8 cellular contexts compared by ENCODE assay signal in the genomic region with DNA sequence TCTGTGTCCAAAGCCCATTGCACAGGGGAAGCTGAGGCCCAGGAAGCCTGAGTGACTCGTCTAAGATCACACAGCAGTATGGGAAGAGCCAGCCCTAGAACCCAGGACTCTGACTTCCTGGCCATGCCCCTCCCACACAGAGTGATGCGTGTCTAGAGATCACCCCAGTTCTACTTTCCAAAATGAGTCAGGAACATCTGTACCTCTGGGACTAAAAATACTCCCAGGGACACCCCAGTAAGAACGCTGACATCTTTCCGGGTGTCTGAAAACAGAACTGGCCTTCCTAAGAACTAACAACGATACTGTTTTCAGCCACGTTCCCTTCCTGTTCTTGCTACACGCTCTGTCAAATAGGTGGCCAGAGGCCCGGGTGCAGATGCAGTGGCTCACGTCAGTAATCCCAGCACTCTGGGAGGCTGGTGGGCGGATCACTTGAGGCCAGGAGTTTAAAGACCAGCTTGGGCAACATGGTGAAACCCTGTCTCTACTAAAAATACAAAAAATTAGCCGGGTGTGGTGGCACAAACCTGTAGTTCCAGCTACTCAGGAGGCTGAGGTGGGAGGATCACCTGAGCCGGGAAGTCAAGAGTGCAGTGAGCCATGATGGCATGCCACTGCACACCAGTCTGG. TPM values are rescaled to one million over a fixed set of nuclear protein-coding genes. Genes with fewer than 3 reads are reported as not detected.
DNase-seq lines count a peak whose midpoint lies in the region; ATAC-seq and TF ChIP-seq lines count a peak whose summit lies in the region.

No MANE protein-coding gene starts in this region.

- no peaks in the 10 kb centered on the region for H3K36me3 ChIP-seq in H7 (replicated peaks; ENCODE audit: control insufficient read depth, insufficient read depth, low read length)

- peak overlapping the region; percentile 78 for H3K27ac Mint-ChIP-seq in activated CD4-positive, alpha-beta T cell treated with anti-CD3 and anti-CD28 coated beads for 36 hours
- peak overlapping the region; percentile 82 for H3K27ac Mint-ChIP-seq in WTC11
- peak overlapping the region; percentile 86 for H3K27ac Mint-ChIP-seq in nephron progenitor cell

- peak; percentile 96 for ATAC-seq in activated CD4-positive, alpha-beta T cell treated with anti-CD3 and anti-CD28 coated beads for 36 hours
- peak; percentile 65 for ATAC-seq in HG02981 (IDR thresholded peaks at IDR 0.05; ENCODE audit: unreplicated experiment)
- no peak for ATAC-seq in WTC11
- ATAC-seq in SK-N-SH treated with all-trans-retinoic acid at 6 μM for 48 hours, result no peak

- DNase-seq in activated CD4-positive, alpha-beta T cell treated with anti-CD3 and anti-CD28 coated beads for 36 hours, result peak; percentile 79
- no peak for DNase-seq in activated CD4-positive, alpha-beta T cell treated with anti-CD3 and anti-CD28 coated beads, Interleukin-2, amount 50 U/mL, for 4 hours
- no peak for DNase-seq in WTC11 (ENCODE audit: low spot score)
- no peak for DNase-seq in nephron progenitor cell
- DNase-seq in NCI-H526 (lab: John Stamatoyannopoulos, UW), result no peak
- no peak for DNase-seq in H7

- no peaks in the 10 kb centered on the region for H3K27me3 ChIP-seq in H7 (ENCODE audit: control insufficient read depth, insufficient read depth, low read length)

- CTCF ChIA-PET in activated CD4-positive, alpha-beta T cell treated with anti-CD3 and anti-CD28 coated beads for 36 hours (lab: Charles Lee), result no interaction called here
- CTCF ChIA-PET in WTC11 (lab: Charles Lee), result no interaction called here

- peaks cover 18% of the 10 kb centered on the region for H3K4me1 Mint-ChIP-seq in activated CD4-positive, alpha-beta T cell treated with anti-CD3 and anti-CD28 coated beads for 36 hours
- H3K4me1 Mint-ChIP-seq in WTC11 (peaks cover 16% of the 10 kb centered on the region), nephron progenitor cell (peaks cover 18% of the 10 kb centered on the region)

- H3K27me3 Mint-ChIP-seq in activated CD4-positive, alpha-beta T cell treated with anti-CD3 and anti-CD28 coated beads for 36 hours, result peaks cover 7% of the 10 kb centered on the region
- H3K27me3 Mint-ChIP-seq in WTC11 (ENCODE audit: low read depth), result no peaks in the 10 kb centered on the region
- H3K27me3 Mint-ChIP-seq in nephron progenitor cell (ENCODE audit: low read depth, poor library complexity), result peaks cover 10% of the 10 kb centered on the region

- H3K4me3 Mint-ChIP-seq in activated CD4-positive, alpha-beta T cell treated with anti-CD3 and anti-CD28 coated beads for 36 hours, result no peak overlapping the region
- no peak overlapping the region for H3K4me3 Mint-ChIP-seq in WTC11
- no peak overlapping the region for H3K4me3 Mint-ChIP-seq in nephron progenitor cell

- H3K36me3 Mint-ChIP-seq in activated CD4-positive, alpha-beta T cell treated with anti-CD3 and anti-CD28 coated beads for 36 hours (ENCODE audit: low read depth), result peaks cover 2% of the 10 kb centered on the region
- H3K36me3 Mint-ChIP-seq in WTC11 (peaks cover 6% of the 10 kb centered on the region), nephron progenitor cell (ENCODE audit: low read depth) (peaks cover 4% of the 10 kb centered on the region)

- TF ChIP-seq CTCF in WTC11 (IDR thresholded peaks at IDR 0.05), result no peak
- TF ChIP-seq CTCF in nephron progenitor cell (IDR thresholded peaks at IDR 0.05), result no peak

- no peak overlapping the region for H3K4me3 ChIP-seq in H7 (ENCODE audit: insufficient read depth, low read depth, low read length)

- intact Hi-C loops in activated CD4-positive, alpha-beta T cell treated with anti-CD3 and anti-CD28 coated beads for 36 hours (cut with DNase I, micrococcal nuclease), result no loop called here

- H3K9me3 Mint-ChIP-seq in activated CD4-positive, alpha-beta T cell treated with anti-CD3 and anti-CD28 coated beads for 36 hours (ENCODE audit: low read depth), result peaks cover 7% of the 10 kb centered on the region
- H3K9me3 Mint-ChIP-seq in WTC11 (peaks cover 16% of the 10 kb centered on the region), nephron progenitor cell (peaks cover 17% of the 10 kb centered on the region)

- POLR2A ChIA-PET in activated CD4-positive, alpha-beta T cell treated with anti-CD3 and anti-CD28 coated beads for 36 hours (lab: Charles Lee), result no interaction called here
- POLR2A ChIA-PET in WTC11 (lab: Charles Lee), result no interaction called here

TF ChIP-seq in WTC11, 78 proteins besides CTCF, POLR2A, EP300 and RAD21 (continues in another document):
- TF ChIP-seq ZNF219 (CRISPR knock-in tag; IDR thresholded peaks at IDR 0.05; ENCODE audit: borderline replicate concordance) (no peak), NFYB (CRISPR knock-in tag; conservative IDR thresholded peaks at IDR 0.05; ENCODE audit: low read depth) (no peak), SOX15 (CRISPR knock-in tag; IDR thresholded peaks at IDR 0.05) (no peak), FOXP1 (CRISPR knock-in tag; IDR thresholded peaks at IDR 0.05; ENCODE audit: borderline replicate concordance) (no peak), EMX1 (CRISPR knock-in tag; IDR thresholded peaks at IDR 0.05) (no peak), CREB1 (CRISPR knock-in tag; IDR thresholded peaks at IDR 0.05) (no peak), ESRRA (CRISPR knock-in tag; IDR thresholded peaks at IDR 0.05; ENCODE audit: borderline replicate concordance) (no peak), FOXK1 (CRISPR knock-in tag; IDR thresholded peaks at IDR 0.05) (no peak)
- TF ChIP-seq, protein P1, sequence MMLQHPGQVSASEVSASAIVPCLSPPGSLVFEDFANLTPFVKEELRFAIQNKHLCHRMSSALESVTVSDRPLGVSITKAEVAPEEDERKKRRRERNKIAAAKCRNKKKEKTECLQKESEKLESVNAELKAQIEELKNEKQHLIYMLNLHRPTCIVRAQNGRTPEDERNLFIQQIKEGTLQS (CRISPR knock-in tag; conservative IDR thresholded peaks at IDR 0.05), result no peak
- TF ChIP-seq, protein P2, sequence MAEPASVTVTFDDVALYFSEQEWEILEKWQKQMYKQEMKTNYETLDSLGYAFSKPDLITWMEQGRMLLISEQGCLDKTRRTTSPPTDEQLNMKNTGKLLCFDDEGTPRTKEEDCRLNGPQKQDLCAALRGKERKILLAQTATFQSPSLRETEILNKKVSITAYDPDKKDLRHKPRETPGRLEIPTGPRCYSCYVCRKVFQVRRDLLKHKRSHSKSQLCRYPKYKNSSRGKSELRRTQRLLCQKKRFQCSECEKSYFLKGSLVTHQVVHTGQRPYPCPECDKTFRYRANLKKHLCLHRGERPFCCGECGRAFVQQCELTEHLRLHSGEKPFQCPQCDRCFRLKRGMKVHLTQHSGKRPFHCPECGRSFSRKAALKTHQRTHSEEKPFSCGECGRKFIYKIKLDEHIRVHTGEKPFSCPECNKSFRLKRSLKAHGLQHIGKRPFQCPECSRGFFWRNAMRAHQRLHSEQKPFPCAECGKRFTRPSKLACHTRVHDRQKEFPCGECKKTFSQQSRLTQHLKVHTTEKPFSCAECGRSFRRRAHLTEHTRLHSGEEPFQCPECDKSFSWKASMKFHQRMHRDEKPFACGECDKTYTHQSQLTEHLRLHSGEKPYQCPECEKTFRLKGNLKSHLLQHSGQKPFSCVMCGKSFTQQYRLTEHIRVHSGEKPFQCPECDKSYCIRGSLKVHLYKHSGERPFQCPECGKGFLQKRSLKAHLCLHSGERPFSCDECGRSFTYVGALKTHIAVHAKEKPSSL (CRISPR knock-in tag; conservative IDR thresholded peaks at IDR 0.05), result no peak

TF ChIP-seq in SK-N-SH treated with all-trans-retinoic acid at 6 μM for 48 hours, 23 proteins besides CTCF, POLR2A, EP300 and RAD21 (continues in another document):
- TF ChIP-seq OSR1 (CRISPR knock-in tag; IDR thresholded peaks at IDR 0.05) (no peak), CSDC2 (CRISPR knock-in tag; IDR thresholded peaks at IDR 0.05) (no peak), ZC3H10 (CRISPR knock-in tag; IDR thresholded peaks at IDR 0.05) (no peak), BACH2 (CRISPR knock-in tag; IDR thresholded peaks at IDR 0.05; ENCODE audit: borderline replicate concordance) (no peak), ZNF70 (CRISPR knock-in tag; IDR thresholded peaks at IDR 0.05) (no peak), ZFP30 (CRISPR knock-in tag; IDR thresholded peaks at IDR 0.05) (no peak)
- TF ChIP-seq, protein P3, sequence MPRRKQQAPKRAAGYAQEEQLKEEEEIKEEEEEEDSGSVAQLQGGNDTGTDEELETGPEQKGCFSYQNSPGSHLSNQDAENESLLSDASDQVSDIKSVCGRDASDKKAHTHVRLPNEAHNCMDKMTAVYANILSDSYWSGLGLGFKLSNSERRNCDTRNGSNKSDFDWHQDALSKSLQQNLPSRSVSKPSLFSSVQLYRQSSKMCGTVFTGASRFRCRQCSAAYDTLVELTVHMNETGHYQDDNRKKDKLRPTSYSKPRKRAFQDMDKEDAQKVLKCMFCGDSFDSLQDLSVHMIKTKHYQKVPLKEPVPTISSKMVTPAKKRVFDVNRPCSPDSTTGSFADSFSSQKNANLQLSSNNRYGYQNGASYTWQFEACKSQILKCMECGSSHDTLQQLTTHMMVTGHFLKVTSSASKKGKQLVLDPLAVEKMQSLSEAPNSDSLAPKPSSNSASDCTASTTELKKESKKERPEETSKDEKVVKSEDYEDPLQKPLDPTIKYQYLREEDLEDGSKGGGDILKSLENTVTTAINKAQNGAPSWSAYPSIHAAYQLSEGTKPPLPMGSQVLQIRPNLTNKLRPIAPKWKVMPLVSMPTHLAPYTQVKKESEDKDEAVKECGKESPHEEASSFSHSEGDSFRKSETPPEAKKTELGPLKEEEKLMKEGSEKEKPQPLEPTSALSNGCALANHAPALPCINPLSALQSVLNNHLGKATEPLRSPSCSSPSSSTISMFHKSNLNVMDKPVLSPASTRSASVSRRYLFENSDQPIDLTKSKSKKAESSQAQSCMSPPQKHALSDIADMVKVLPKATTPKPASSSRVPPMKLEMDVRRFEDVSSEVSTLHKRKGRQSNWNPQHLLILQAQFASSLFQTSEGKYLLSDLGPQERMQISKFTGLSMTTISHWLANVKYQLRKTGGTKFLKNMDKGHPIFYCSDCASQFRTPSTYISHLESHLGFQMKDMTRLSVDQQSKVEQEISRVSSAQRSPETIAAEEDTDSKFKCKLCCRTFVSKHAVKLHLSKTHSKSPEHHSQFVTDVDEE (CRISPR knock-in tag; IDR thresholded peaks at IDR 0.05), result no peak

RNA-seq across cellular contexts. Expression of a gene that starts 21.7 kb away (rescaled TPM):
- 1 to 10 TPM; 2.5 to 3.4 TPM for total RNA-seq in activated CD4-positive, alpha-beta T cell treated with anti-CD3 and anti-CD28 coated beads for 36 hours
- 6.8 to 9.2 TPM (median 7.7 TPM) in 3 replicates for total RNA-seq in WTC11 (2021)
- 7.2 and 8.5 TPM in 2 replicates for total RNA-seq in H7 (2014; rRNA removed; shearing (Covaris generic))

RNA-seq across cellular contexts. Expression of a gene that starts 52.9 kb away (rescaled TPM):
- total RNA-seq in activated CD4-positive, alpha-beta T cell treated with anti-CD3 and anti-CD28 coated beads for 36 hours, result 1,000 to 10,000 TPM; 2,519 to 3,155 TPM
- 3,009 to 3,279 TPM (median 3,249 TPM) in 3 replicates for total RNA-seq in WTC11 (2021)
- 3,029 and 3,176 TPM in 2 replicates for total RNA-seq in H7 (2014; rRNA removed; shearing (Covaris generic))

Comparison
In these comparisons a context has a peak if more than half of its experiments do, and no peak if none do; other contexts are left out.
1. ATAC-seq: peak in activated CD4-positive, alpha-beta T cell treated with anti-CD3 and anti-CD28 coated beads for 36 hours (single experiment) and HG02981 (single experiment); none in WTC11 (single experiment) and SK-N-SH treated with all-trans-retinoic acid at 6 μM for 48 hours (single experiment).
2. Peak in every context shown above with its lines, with median percentiles within 50 percentile points of each other: H3K27ac Mint-ChIP-seq.